Comparison of ENCODE assay signal across 15 cellular contexts in the genomic region with DNA sequence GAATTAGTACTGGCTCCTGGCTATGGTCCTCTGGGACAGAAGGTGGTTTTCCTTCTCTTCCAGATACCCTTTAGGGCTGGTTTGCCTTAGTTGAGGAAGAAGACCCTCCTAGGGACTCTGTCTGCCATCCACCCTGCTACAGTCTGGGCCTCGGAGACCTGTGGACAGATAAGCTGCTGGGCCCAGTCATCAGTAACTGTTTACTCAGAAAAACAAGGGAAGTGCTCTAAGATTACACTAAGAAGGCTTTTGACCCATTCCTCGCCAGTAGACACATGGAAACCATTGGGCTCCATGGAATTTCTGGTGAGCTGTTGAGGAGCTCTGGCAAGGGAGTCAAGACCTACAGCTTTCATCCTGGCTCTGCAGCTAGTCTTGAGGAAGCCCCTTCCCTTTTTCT. TPM values are rescaled to one million over a fixed set of nuclear protein-coding genes. Genes with fewer than 3 reads are reported as not detected.
DNase-seq lines count a peak whose midpoint lies in the region; ATAC-seq and TF ChIP-seq lines count a peak whose summit lies in the region.
"Had no signal": no experiment of that assay in that cellular context is flagged by ENCODE, and none has a peak within 500 bp of the region (broad histone marks: within the 10 kb centered on the region; RNA-seq: fewer than 3 reads in every experiment).

No MANE protein-coding gene starts in this region.

- H3K9me3 ChIP-seq in psoas muscle, result no peaks in the 10 kb centered on the region

- H3K4me3 Mint-ChIP-seq in activated naive CD4-positive, alpha-beta T cell treated with anti-CD3 and anti-CD28 coated beads, Interleukin-2, amount 10 ng/mL, durations not matched to agents 7 days and 5 days, result no peak overlapping the region
- no peak overlapping the region for H3K4me3 Mint-ChIP-seq in WTC11
- no peak overlapping the region for H3K4me3 Mint-ChIP-seq in stimulated activated naive CD8-positive, alpha-beta T cell treated with anti-CD3 and anti-CD28 coated beads, Interleukin-15, amount 100 ng/mL, for 72 hours
- H3K4me3 Mint-ChIP-seq: activated naive CD8-positive, alpha-beta T cell treated with anti-CD3 and anti-CD28 coated beads, Interleukin-2, amount 10 ng/mL, durations not matched to agents 7 days and 5 days had no signal

- no peak for DNase-seq in activated naive CD4-positive, alpha-beta T cell treated with anti-CD3 and anti-CD28 coated beads, Interleukin-2, amount 50 U/mL, for 72 hours (ENCODE audit: low spot score in 2 of 2)
- DNase-seq in activated naive CD4-positive, alpha-beta T cell treated with anti-CD3 and anti-CD28 coated beads, Interleukin-2, amount 10 ng/mL, durations not matched to agents 7 days and 5 days, result no peak
- DNase-seq in WTC11 (ENCODE audit: low spot score), result no peak
- DNase-seq in iris pigment epithelial cell (ENCODE audit: low read depth), result peak; percentile 67
- no peak for DNase-seq in stimulated activated naive CD8-positive, alpha-beta T cell treated with anti-CD3 and anti-CD28 coated beads, Interleukin-15, amount 100 ng/mL, for 72 hours
- DNase-seq in psoas muscle, result no peak
- DNase-seq in Right ventricle myocardium superior, result no peak
- DNase-seq: activated naive CD8-positive, alpha-beta T cell treated with anti-CD3 and anti-CD28 coated beads, Interleukin-2, amount 10 ng/mL, durations not matched to agents 7 days and 5 days; GDM1; NCI-H1417; NCI-H2171; NCI-H82; small intestine had no signal

- 79 to 87% (median 85%) methylated on average over 2 of the region's 2 CpGs for WGBS in psoas muscle, 3 donors

- TF ChIP-seq CTCF in WTC11 (IDR thresholded peaks at IDR 0.05) (no peak), psoas muscle (IDR thresholded peaks at IDR 0.05) (no peak)

- intact Hi-C loops in psoas muscle (cut with DNase I) (no loop called here), Right ventricle myocardium superior (cut with DNase I) (no loop called here)

- CTCF ChIA-PET in activated naive CD4-positive, alpha-beta T cell treated with anti-CD3 and anti-CD28 coated beads, Interleukin-2, amount 10 ng/mL, durations not matched to agents 7 days and 5 days (lab: Charles Lee), result no interaction called here
- CTCF ChIA-PET in WTC11 (lab: Charles Lee), result interaction anchor here (1.7 kb wide), 1 partner anchor 136 kb away, joined by 6 read pairs; no protein-coding TSS in a partner anchor

- H3K27me3 ChIP-seq in psoas muscle (ENCODE audit: insufficient read depth in 3 of 3, low read length in 2 of 3), result no peaks in the 10 kb centered on the region

- no peak for ATAC-seq in activated naive CD4-positive, alpha-beta T cell treated with anti-CD3 and anti-CD28 coated beads, Interleukin-2, amount 50 U/mL, for 72 hours
- ATAC-seq in WTC11 (no peak), HG02798 (IDR thresholded peaks at IDR 0.05; ENCODE audit: poor library complexity, unreplicated experiment) (no peak), psoas muscle (no peak), Right ventricle myocardium superior (ENCODE audit: poor library complexity) (no peak)
- ATAC-seq in stimulated activated naive CD8-positive, alpha-beta T cell treated with anti-CD3 and anti-CD28 coated beads, Interleukin-15, amount 100 ng/mL, for 72 hours, result no peak
- ATAC-seq: Panc1 had no signal

- no peak overlapping the region for H3K4me3 ChIP-seq in psoas muscle

- H3K36me3 Mint-ChIP-seq in activated naive CD4-positive, alpha-beta T cell treated with anti-CD3 and anti-CD28 coated beads, Interleukin-2, amount 50 U/mL, for 72 hours, result peaks cover 0 to 21% of the 10 kb centered on the region in 2 donors
- peaks cover 16% of the 10 kb centered on the region for H3K36me3 Mint-ChIP-seq in activated naive CD4-positive, alpha-beta T cell treated with anti-CD3 and anti-CD28 coated beads, Interleukin-2, amount 10 ng/mL, durations not matched to agents 7 days and 5 days
- H3K36me3 Mint-ChIP-seq in WTC11, result peaks cover 17% of the 10 kb centered on the region

- H3K27me3 Mint-ChIP-seq in activated naive CD4-positive, alpha-beta T cell treated with anti-CD3 and anti-CD28 coated beads, Interleukin-2, amount 10 ng/mL, durations not matched to agents 7 days and 5 days, result no peaks in the 10 kb centered on the region
- no peaks in the 10 kb centered on the region for H3K27me3 Mint-ChIP-seq in WTC11 (ENCODE audit: low read depth)
- H3K27me3 Mint-ChIP-seq in stimulated activated naive CD8-positive, alpha-beta T cell treated with anti-CD3 and anti-CD28 coated beads, Interleukin-15, amount 100 ng/mL, for 72 hours, result no peaks in the 10 kb centered on the region
- H3K27me3 Mint-ChIP-seq: activated naive CD8-positive, alpha-beta T cell treated with anti-CD3 and anti-CD28 coated beads, Interleukin-2, amount 10 ng/mL, durations not matched to agents 7 days and 5 days had no signal

- H3K9me3 Mint-ChIP-seq in activated naive CD4-positive, alpha-beta T cell treated with anti-CD3 and anti-CD28 coated beads, Interleukin-2, amount 50 U/mL, for 72 hours, result no peaks in the 10 kb centered on the region
- H3K9me3 Mint-ChIP-seq in activated naive CD4-positive, alpha-beta T cell treated with anti-CD3 and anti-CD28 coated beads, Interleukin-2, amount 10 ng/mL, durations not matched to agents 7 days and 5 days, result no peaks in the 10 kb centered on the region
- H3K9me3 Mint-ChIP-seq in WTC11, result no peaks in the 10 kb centered on the region
- H3K9me3 Mint-ChIP-seq in stimulated activated naive CD8-positive, alpha-beta T cell treated with anti-CD3 and anti-CD28 coated beads, Interleukin-15, amount 100 ng/mL, for 72 hours, result no peaks in the 10 kb centered on the region
- H3K9me3 Mint-ChIP-seq: activated naive CD8-positive, alpha-beta T cell treated with anti-CD3 and anti-CD28 coated beads, Interleukin-2, amount 10 ng/mL, durations not matched to agents 7 days and 5 days had no signal

- H3K4me1 ChIP-seq in psoas muscle, result peaks cover 64% of the 10 kb centered on the region

- POLR2A ChIA-PET in WTC11 (lab: Charles Lee), result no interaction called here

- H3K36me3 ChIP-seq in psoas muscle (ENCODE audit: insufficient read depth in 1 of 2, low read depth in 1 of 2), result peaks cover 0 to 14% of the 10 kb centered on the region in 2 donors

- H3K4me1 Mint-ChIP-seq in activated naive CD4-positive, alpha-beta T cell treated with anti-CD3 and anti-CD28 coated beads, Interleukin-2, amount 10 ng/mL, durations not matched to agents 7 days and 5 days, result peaks cover 44% of the 10 kb centered on the region
- peaks cover 68% of the 10 kb centered on the region for H3K4me1 Mint-ChIP-seq in WTC11
- H3K4me1 Mint-ChIP-seq in stimulated activated naive CD8-positive, alpha-beta T cell treated with anti-CD3 and anti-CD28 coated beads, Interleukin-15, amount 100 ng/mL, for 72 hours, result peaks cover 82% of the 10 kb centered on the region

- H3K27ac ChIP-seq in psoas muscle, result no peak overlapping the region

- peak overlapping the region; percentile 69 to 79 for H3K27ac Mint-ChIP-seq in activated naive CD4-positive, alpha-beta T cell treated with anti-CD3 and anti-CD28 coated beads, Interleukin-2, amount 50 U/mL, for 72 hours
- no peak overlapping the region for H3K27ac Mint-ChIP-seq in activated naive CD4-positive, alpha-beta T cell treated with anti-CD3 and anti-CD28 coated beads, Interleukin-2, amount 10 ng/mL, durations not matched to agents 7 days and 5 days
- H3K27ac Mint-ChIP-seq in WTC11, result peak overlapping the region; percentile 71; the same call in 1 of the 2 replicates
- peak overlapping the region; percentile 52 to 59 for H3K27ac Mint-ChIP-seq in stimulated activated naive CD8-positive, alpha-beta T cell treated with anti-CD3 and anti-CD28 coated beads, Interleukin-15, amount 100 ng/mL, for 72 hours
- H3K27ac Mint-ChIP-seq: activated naive CD8-positive, alpha-beta T cell treated with anti-CD3 and anti-CD28 coated beads, Interleukin-2, amount 10 ng/mL, durations not matched to agents 7 days and 5 days had no signal

TF ChIP-seq in WTC11, 78 proteins besides CTCF, POLR2A, EP300 and RAD21 (continues in another document):
- TF ChIP-seq TCF7 (CRISPR knock-in tag; IDR thresholded peaks at IDR 0.05; ENCODE audit: low read depth) (no peak), EMX1 (CRISPR knock-in tag; IDR thresholded peaks at IDR 0.05) (no peak), ATF6 (CRISPR knock-in tag; IDR thresholded peaks at IDR 0.05) (no peak), ZNF121 (CRISPR knock-in tag; IDR thresholded peaks at IDR 0.05) (no peak), NR2C2 (CRISPR knock-in tag; IDR thresholded peaks at IDR 0.05) (no peak), JAZF1 (CRISPR knock-in tag; IDR thresholded peaks at IDR 0.05) (no peak), FOXP1 (CRISPR knock-in tag; IDR thresholded peaks at IDR 0.05; ENCODE audit: borderline replicate concordance) (no peak), OVOL2 (CRISPR knock-in tag; IDR thresholded peaks at IDR 0.05; ENCODE audit: borderline replicate concordance) (no peak)

RNA-seq across cellular contexts. Expression of gene LARP1, which starts 31.2 kb away (rescaled TPM):
- total RNA-seq in activated naive CD4-positive, alpha-beta T cell treated with anti-CD3 and anti-CD28 coated beads, Interleukin-2, amount 50 U/mL, for 72 hours, result 100 to 1,000 TPM; 172 to 231 TPM
- total RNA-seq in WTC11 (2021) (360 to 406 TPM (median 378 TPM) in 3 replicates), psoas muscle (100 to 1,000 TPM; 105 to 173 (median 162) TPM), Right ventricle myocardium superior (151 TPM)
- polyA plus RNA-seq in psoas muscle, result 100 to 1,000 TPM in 1 of 3 donors, 10 to 100 TPM in 2; 34.1 to 108 (median 48.4) TPM
